Comparison of ENCODE assay signal across 19 cellular contexts in the genomic region with DNA sequence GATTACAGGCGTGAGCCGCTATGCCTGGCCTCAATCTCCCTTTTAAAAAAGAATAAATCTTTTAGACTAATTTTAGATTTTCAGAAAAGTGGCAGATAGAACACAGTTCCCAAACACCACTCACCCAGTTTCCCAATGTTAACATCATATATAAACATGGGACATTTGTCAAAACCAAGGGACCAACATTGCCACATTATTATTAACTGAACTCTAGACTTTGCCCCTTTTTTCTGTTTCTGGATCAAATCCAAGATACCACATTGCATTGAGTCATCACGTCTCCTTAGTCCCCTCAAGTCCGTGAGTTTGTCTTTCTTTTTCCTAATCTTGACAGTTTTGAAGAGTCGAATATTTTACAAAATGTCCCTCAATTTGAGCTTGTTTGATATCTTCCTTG. TPM values are rescaled to one million over a fixed set of nuclear protein-coding genes. Genes with fewer than 3 reads are reported as not detected.
DNase-seq lines count a peak whose midpoint lies in the region; ATAC-seq and TF ChIP-seq lines count a peak whose summit lies in the region.
"Had no signal": no experiment of that assay in that cellular context is flagged by ENCODE, and none has a peak within 500 bp of the region (broad histone marks: within the 10 kb centered on the region; RNA-seq: fewer than 3 reads in every experiment).

No MANE protein-coding gene starts in this region.

- TF ChIP-seq CTCF in glutamatergic neuron (IDR thresholded peaks at IDR 0.05; ENCODE audit: partially characterized antibody, unreplicated experiment) (no peak), GM13977 (IDR thresholded peaks at IDR 0.05; ENCODE audit: extremely low read depth, insufficient read depth, missing control alignments) (no peak)

- DNase-seq in activated T-cell treated with anti-CD3 and anti-CD28 coated beads, Interleukin-2, amount 50 U/mL, for 4 hours, result no peak
- no peak for DNase-seq in activated T-cell treated with anti-CD3 and anti-CD28 coated beads, Interleukin-2, amount 50 U/mL, for 48 hours
- DNase-seq in activated CD4-positive, alpha-beta memory T cell treated with anti-CD3 and anti-CD28 coated beads for 36 hours, result no peak
- DNase-seq in glutamatergic neuron (no peak), DMS53 treated with DMSO at 0.1 percent for 48 hours (lab: John Stamatoyannopoulos, UW; ENCODE audit: unreplicated experiment) (no peak), GM13977 (ENCODE audit: low spot score) (no peak)
- no peak for DNase-seq in stimulated activated effector memory CD8-positive, alpha-beta T cell treated with anti-CD3 and anti-CD28 coated beads, Interleukin-12 subunit alpha, Interleukin-12 subunit beta, amount 100 ng/mL, for 72 hours (ENCODE audit: low spot score in 2 of 2)
- DNase-seq: ACHN; activated CD4-positive, alpha-beta T cell treated with anti-CD3 and anti-CD28 coated beads for 4 hours; activated gamma-delta T cell treated with Interleukin-2 at 50 U/mL for 16 hours; DMS 273 treated with DMSO at 0.1 percent for 48 hours; left ventricle myocardium inferior; NCI-H1436; NCI-H524; nucleus accumbens; Peyer's patch; stimulated activated CD4-positive, alpha-beta T cell treated with anti-CD3 and anti-CD28 coated beads, Interleukin-12 subunit alpha, Interleukin-12 subunit beta, amount 100 ng/mL, for 4 hours had no signal

- H3K27ac Mint-ChIP-seq in activated CD4-positive, alpha-beta memory T cell treated with anti-CD3 and anti-CD28 coated beads for 36 hours, result peak overlapping the region; percentile 99
- no peak overlapping the region for H3K27ac Mint-ChIP-seq in glutamatergic neuron (ENCODE audit: unreplicated experiment)
- H3K27ac Mint-ChIP-seq in stimulated activated effector memory CD8-positive, alpha-beta T cell treated with anti-CD3 and anti-CD28 coated beads, Interleukin-12 subunit alpha, Interleukin-12 subunit beta, amount 100 ng/mL, for 72 hours, result peak overlapping the region; percentile 99

- H3K4me1 Mint-ChIP-seq in activated T-cell treated with anti-CD3 and anti-CD28 coated beads, Interleukin-2, amount 50 U/mL, for 4 hours (ENCODE audit: low read depth), result peaks cover 23% of the 10 kb centered on the region
- peaks cover 20% of the 10 kb centered on the region for H3K4me1 Mint-ChIP-seq in activated CD4-positive, alpha-beta memory T cell treated with anti-CD3 and anti-CD28 coated beads for 36 hours (ENCODE audit: low read depth)
- peaks cover 2% of the 10 kb centered on the region for H3K4me1 Mint-ChIP-seq in glutamatergic neuron (ENCODE audit: low read depth, unreplicated experiment)
- H3K4me1 Mint-ChIP-seq in stimulated activated effector memory CD8-positive, alpha-beta T cell treated with anti-CD3 and anti-CD28 coated beads, Interleukin-12 subunit alpha, Interleukin-12 subunit beta, amount 100 ng/mL, for 72 hours, result peaks cover 18% of the 10 kb centered on the region

- in situ Hi-C loops in GM13977 (cut with MboI; ENCODE audit: low pct_unique_long_range_greater_than_20kb, low sequenced_read_pairs, unreplicated experiment), result no loop called here

- peak overlapping the region; percentile 93 for H3K4me3 Mint-ChIP-seq in activated T-cell treated with anti-CD3 and anti-CD28 coated beads, Interleukin-2, amount 50 U/mL, for 4 hours
- peak overlapping the region; percentile 20 for H3K4me3 Mint-ChIP-seq in activated CD4-positive, alpha-beta memory T cell treated with anti-CD3 and anti-CD28 coated beads for 36 hours
- H3K4me3 Mint-ChIP-seq in glutamatergic neuron (ENCODE audit: unreplicated experiment), result peak overlapping the region; percentile 12
- peak overlapping the region; percentile 83 for H3K4me3 Mint-ChIP-seq in stimulated activated effector memory CD8-positive, alpha-beta T cell treated with anti-CD3 and anti-CD28 coated beads, Interleukin-12 subunit alpha, Interleukin-12 subunit beta, amount 100 ng/mL, for 72 hours
- H3K4me3 Mint-ChIP-seq: central memory CD8-positive, alpha-beta T cell had no signal

- no peak for ATAC-seq in activated T-cell treated with anti-CD3 and anti-CD28 coated beads, Interleukin-2, amount 50 U/mL, for 4 hours
- no peak for ATAC-seq in stimulated activated effector memory CD8-positive, alpha-beta T cell treated with anti-CD3 and anti-CD28 coated beads, Interleukin-12 subunit alpha, Interleukin-12 subunit beta, amount 100 ng/mL, for 72 hours
- no peak for ATAC-seq in GM21367 (IDR thresholded peaks at IDR 0.05; ENCODE audit: unreplicated experiment)

- H3K36me3 Mint-ChIP-seq in activated T-cell treated with anti-CD3 and anti-CD28 coated beads, Interleukin-2, amount 50 U/mL, for 4 hours (ENCODE audit: insufficient read depth), result peaks cover 6% of the 10 kb centered on the region
- H3K36me3 Mint-ChIP-seq in activated CD4-positive, alpha-beta memory T cell treated with anti-CD3 and anti-CD28 coated beads for 36 hours, result peaks cover 3% of the 10 kb centered on the region
- no peaks in the 10 kb centered on the region for H3K36me3 Mint-ChIP-seq in glutamatergic neuron (ENCODE audit: unreplicated experiment)
- H3K36me3 Mint-ChIP-seq in stimulated activated effector memory CD8-positive, alpha-beta T cell treated with anti-CD3 and anti-CD28 coated beads, Interleukin-12 subunit alpha, Interleukin-12 subunit beta, amount 100 ng/mL, for 72 hours, result peaks cover 24% of the 10 kb centered on the region

- intact Hi-C loops in activated CD4-positive, alpha-beta memory T cell treated with anti-CD3 and anti-CD28 coated beads for 36 hours (cut with micrococcal nuclease), result no loop called here

- H3K27me3 Mint-ChIP-seq in activated T-cell treated with anti-CD3 and anti-CD28 coated beads, Interleukin-2, amount 50 U/mL, for 4 hours (ENCODE audit: low read depth), result no peaks in the 10 kb centered on the region
- H3K27me3 Mint-ChIP-seq in activated CD4-positive, alpha-beta memory T cell treated with anti-CD3 and anti-CD28 coated beads for 36 hours, result peaks cover 1% of the 10 kb centered on the region
- H3K27me3 Mint-ChIP-seq in glutamatergic neuron (ENCODE audit: unreplicated experiment), result peaks cover 6% of the 10 kb centered on the region
- H3K27me3 Mint-ChIP-seq: central memory CD8-positive, alpha-beta T cell had no signal

- POLR2A ChIA-PET in activated CD4-positive, alpha-beta memory T cell treated with anti-CD3 and anti-CD28 coated beads for 36 hours (lab: Charles Lee), result interaction anchor here (3.9 kb wide), 1 partner anchor 105 kb away, joined by 25 read pairs; the partner anchor contains the start of gene SNRPG

- CTCF ChIA-PET in activated CD4-positive, alpha-beta memory T cell treated with anti-CD3 and anti-CD28 coated beads for 36 hours (lab: Charles Lee), result no interaction called here

- no peaks in the 10 kb centered on the region for H3K9me3 Mint-ChIP-seq in activated T-cell treated with anti-CD3 and anti-CD28 coated beads, Interleukin-2, amount 50 U/mL, for 4 hours
- no peaks in the 10 kb centered on the region for H3K9me3 Mint-ChIP-seq in activated CD4-positive, alpha-beta memory T cell treated with anti-CD3 and anti-CD28 coated beads for 36 hours
- H3K9me3 Mint-ChIP-seq in glutamatergic neuron (ENCODE audit: unreplicated experiment), result peaks cover 14% of the 10 kb centered on the region
- H3K9me3 Mint-ChIP-seq in stimulated activated effector memory CD8-positive, alpha-beta T cell treated with anti-CD3 and anti-CD28 coated beads, Interleukin-12 subunit alpha, Interleukin-12 subunit beta, amount 100 ng/mL, for 72 hours, result no peaks in the 10 kb centered on the region
- H3K9me3 Mint-ChIP-seq: central memory CD8-positive, alpha-beta T cell had no signal

RNA-seq across cellular contexts. Expression of gene C2orf42, which starts 2.4 kb away (rescaled TPM):
- total RNA-seq in activated T-cell treated with anti-CD3 and anti-CD28 coated beads, Interleukin-2, amount 50 U/mL, for 4 hours, result 10 to 100 TPM; 16.7 to 20.1 (median 18.5) TPM
- 10 to 100 TPM; 23.5 to 23.9 TPM for total RNA-seq in activated CD4-positive, alpha-beta memory T cell treated with anti-CD3 and anti-CD28 coated beads for 36 hours
- 11.0 TPM for total RNA-seq in glutamatergic neuron (ENCODE audit: unreplicated experiment)

RNA-seq across cellular contexts. Expression of gene TIA1, which starts 60.0 kb away (rescaled TPM):
- total RNA-seq in activated T-cell treated with anti-CD3 and anti-CD28 coated beads, Interleukin-2, amount 50 U/mL, for 4 hours, result 100 to 1,000 TPM in 1 of 3 donors, 10 to 100 TPM in 2; 94.4 to 104 (median 99.8) TPM
- 10 to 100 TPM; 82.5 to 98.6 TPM for total RNA-seq in activated CD4-positive, alpha-beta memory T cell treated with anti-CD3 and anti-CD28 coated beads for 36 hours
- total RNA-seq in glutamatergic neuron (ENCODE audit: unreplicated experiment), result 403 TPM

Comparison
In these comparisons a context has a peak if more than half of its experiments do, and no peak if none do; other contexts are left out.
1. H3K4me3 Mint-ChIP-seq: peak in every context shown above with its lines; median percentile 93 in activated T-cell treated with anti-CD3 and anti-CD28 coated beads, Interleukin-2, amount 50 U/mL, for 4 hours; 83 in stimulated activated effector memory CD8-positive, alpha-beta T cell treated with anti-CD3 and anti-CD28 coated beads, Interleukin-12 subunit alpha, Interleukin-12 subunit beta, amount 100 ng/mL, for 72 hours; 20 in activated CD4-positive, alpha-beta memory T cell treated with anti-CD3 and anti-CD28 coated beads for 36 hours; 12 in glutamatergic neuron.